ENCODE assay signal across 15 cellular contexts in the genomic region with DNA sequence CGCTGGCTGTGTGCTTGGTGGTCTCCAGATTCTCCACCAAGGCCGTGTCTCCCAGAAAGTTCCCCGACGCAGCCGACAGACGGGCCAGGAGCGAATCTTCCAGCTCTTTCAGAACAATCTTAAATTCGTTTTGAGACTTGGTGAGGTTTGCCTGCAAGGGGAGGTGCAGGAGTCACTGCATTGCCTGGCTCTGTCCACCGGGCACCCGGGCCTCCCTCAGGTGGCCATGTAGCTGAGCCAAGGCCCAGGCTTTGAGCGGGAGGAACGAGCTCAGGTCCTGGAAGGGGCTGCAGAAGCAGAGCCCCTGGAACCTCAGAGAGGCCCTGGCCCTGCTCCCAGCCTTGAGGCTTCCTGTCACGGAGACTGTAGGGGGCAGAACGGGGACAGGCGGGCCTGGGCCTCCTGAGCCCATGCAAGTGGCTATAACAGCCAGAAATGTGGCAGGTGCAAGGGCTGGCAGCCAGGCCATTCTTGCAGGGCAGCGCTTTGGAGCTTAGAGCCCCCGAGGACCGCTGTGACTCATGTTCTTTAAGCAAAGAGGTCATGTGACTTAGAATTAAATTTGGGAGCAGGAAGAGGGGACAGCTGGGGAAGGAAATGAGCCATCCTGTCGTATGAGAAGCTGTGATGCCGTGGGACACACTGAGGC.
DNase-seq lines count a peak whose midpoint lies in the region; ATAC-seq and TF ChIP-seq lines count a peak whose summit lies in the region.
"Had no signal": no experiment of that assay in that cellular context is flagged by ENCODE, and none has a peak within 500 bp of the region (broad histone marks: within the 10 kb centered on the region; RNA-seq: fewer than 3 reads in every experiment).

No MANE protein-coding gene starts in this region.

- TF ChIP-seq CTCF in Panc1 (IDR thresholded peaks at IDR 0.05) (no peak), natural killer cell (IDR thresholded peaks at IDR 0.05) (no peak)

- H3K27ac ChIP-seq in Karpas-422 (ENCODE audit: low read length) = no peak overlapping the region
- H3K27ac ChIP-seq in Panc1 (ENCODE audit: low read length) = no peak overlapping the region
- H3K27ac ChIP-seq: left ventricle myocardium inferior, thoracic aorta had no signal

- no peaks in the 10 kb centered on the region for H3K79me2 ChIP-seq in Karpas-422 (ENCODE audit: low read length)

- H3K4me1 ChIP-seq in Karpas-422 (ENCODE audit: low read length) = peaks cover 14% of the 10 kb centered on the region
- no peaks in the 10 kb centered on the region for H3K4me1 ChIP-seq in Panc1 (ENCODE audit: control insufficient read depth, insufficient read depth, low read length)
- H3K4me1 ChIP-seq: left ventricle myocardium inferior had no signal

- POLR2A ChIA-PET in Panc1 (lab: Charles Lee) = interaction anchor here (0.7 kb wide), 1 partner anchor 66 kb away, joined by 3 read pairs; no protein-coding TSS in a partner anchor

- no TSS peak for BruUV-seq in Panc1 (replicated peaks; lab: Mats Ljungman, UMichigan)

- intact Hi-C loops in Panc1 (cut with micrococcal nuclease; ENCODE audit: unreplicated experiment) = no loop called here
- intact Hi-C loops in natural killer cell (cut with micrococcal nuclease) = no loop called here

- H3K36me3 Mint-ChIP-seq in natural killer cell = no peaks in the 10 kb centered on the region
- H3K36me3 Mint-ChIP-seq: naive B cell had no signal

- no peaks in the 10 kb centered on the region for H3K9me3 ChIP-seq in Karpas-422 (ENCODE audit: low read length)
- H3K9me3 ChIP-seq in Panc1 (ENCODE audit: control insufficient read depth, insufficient read depth, low read depth, low read length) = no peaks in the 10 kb centered on the region
- H3K9me3 ChIP-seq: left ventricle myocardium inferior, thoracic aorta had no signal

- DNase-seq in COLO668 (lab: John Stamatoyannopoulos, UW; ENCODE audit: unreplicated experiment) (peak; percentile 18), Karpas-422 (peak; percentile 60), Panc1 (ENCODE audit: low read depth, low spot score) (no peak), myocyte (ENCODE audit: low read depth) (peak; percentile 97), NCI-H69 (lab: John Stamatoyannopoulos, UW) (no peak), inferior parietal cortex (ENCODE audit: extremely low spot score) (no peak), natural killer cell (no peak)
- DNase-seq: activated naive CD4-positive, alpha-beta T cell treated with Interleukin-2 at 50 U/mL for 16 hours; effector CD4-positive, alpha-beta T cell; left ventricle myocardium inferior; naive B cell; NCI-H1930; T-helper 1 cell had no signal

- H3K27me3 Mint-ChIP-seq in natural killer cell (ENCODE audit: low read depth in 2 of 2) = no peaks in the 10 kb centered on the region

- peak; percentile 32; the same call in 1 of the 2 replicates for ATAC-seq in Panc1
- ATAC-seq in HG03439 (IDR thresholded peaks at IDR 0.05; ENCODE audit: unreplicated experiment) = no peak
- no peak for ATAC-seq in natural killer cell

- no peaks in the 10 kb centered on the region for H3K9me3 Mint-ChIP-seq in natural killer cell

- H3K36me3 ChIP-seq in Karpas-422 (ENCODE audit: insufficient read depth, low read length) = no peaks in the 10 kb centered on the region
- no peaks in the 10 kb centered on the region for H3K36me3 ChIP-seq in Panc1 (ENCODE audit: control insufficient read depth, insufficient read depth, low read length)
- H3K36me3 ChIP-seq: left ventricle myocardium inferior, thoracic aorta had no signal

- H3K9ac ChIP-seq in Karpas-422 (ENCODE audit: low read length) = peak overlapping the region; percentile 20; the same call in 1 of the 2 replicates

- in situ Hi-C loops in Panc1 (cut with HindIII; ENCODE audit: low pct_unique_long_range_greater_than_20kb, low sequenced_read_pairs) = no loop called here

- H3K4me3 ChIP-seq in Karpas-422 (ENCODE audit: low read length) = no peak overlapping the region
- H3K4me3 ChIP-seq in Panc1 (ENCODE audit: low read depth in 2 of 2, low read length in 2 of 2) = no peak overlapping the region
- H3K4me3 ChIP-seq: left ventricle myocardium inferior, thoracic aorta had no signal

- no peak overlapping the region for H2AFZ ChIP-seq in Karpas-422 (ENCODE audit: low read length)

- H3K4me2 ChIP-seq in Karpas-422 (ENCODE audit: low read depth, low read length, poor library complexity, severe bottlenecking) = peak overlapping the region; percentile 15

- no peak overlapping the region for H3K27ac Mint-ChIP-seq in natural killer cell

- H4K20me1 ChIP-seq in Karpas-422 (ENCODE audit: insufficient read depth, low read depth, low read length) = no peaks in the 10 kb centered on the region

- no peaks in the 10 kb centered on the region for H3K9me2 ChIP-seq in Karpas-422 (replicated peaks; ENCODE audit: insufficient read depth, low read length)

- H3K27me3 ChIP-seq in Karpas-422 (ENCODE audit: low read length) (no peaks in the 10 kb centered on the region), Panc1 (ENCODE audit: control insufficient read depth, insufficient read depth, low read length) (no peaks in the 10 kb centered on the region)

- H3K4me3 Mint-ChIP-seq in natural killer cell = no peak overlapping the region
- H3K4me3 Mint-ChIP-seq: naive B cell had no signal

- CTCF ChIA-PET in Panc1 (lab: Charles Lee) = interaction anchor here (0.6 kb wide), 1 partner anchor 1115 kb away, joined by 3 read pairs; no protein-coding TSS in a partner anchor

- H3K4me1 Mint-ChIP-seq in natural killer cell = no peaks in the 10 kb centered on the region

Comparison
In these comparisons a context has a peak if more than half of its experiments do, and no peak if none do; other contexts are left out.
1. DNase-seq: peak in COLO668 (single experiment), Karpas-422 (single experiment) and myocyte (single experiment); none in Panc1 (single experiment), NCI-H69 (single experiment), inferior parietal cortex (single experiment) and natural killer cell (single experiment).